17 cellular contexts compared by ENCODE assay signal in the genomic region with DNA sequence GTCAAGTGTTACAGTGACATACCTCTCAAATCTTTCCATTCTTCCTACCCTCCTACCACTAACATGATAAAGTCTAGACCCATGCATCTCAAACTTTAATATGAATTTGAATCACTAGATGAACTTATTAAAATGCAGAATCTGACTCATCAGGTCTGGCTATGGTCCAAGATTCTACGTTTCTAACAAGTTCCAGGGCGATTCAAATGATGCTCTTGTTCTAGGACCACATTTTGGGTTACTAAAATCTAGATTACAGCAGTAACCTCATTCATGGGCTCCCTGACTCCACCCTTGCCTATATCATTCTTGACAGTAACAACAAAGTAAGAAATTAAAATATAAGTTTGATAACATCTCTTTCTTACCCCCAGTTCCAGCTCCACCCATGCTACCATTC.
"Had no signal": no experiment of that assay in that cellular context is flagged by ENCODE, and none has a peak within 500 bp of the region (broad histone marks: within the 10 kb centered on the region; RNA-seq: fewer than 3 reads in every experiment).

No MANE protein-coding gene starts in this region.

- H3K27ac ChIP-seq: dorsolateral prefrontal cortex, esophagus muscularis mucosa, gastrocnemius medialis, heart right ventricle, left ventricle myocardium inferior, psoas muscle, suprapubic skin had no signal

- H3K27me3 Mint-ChIP-seq: type B pancreatic cell had no signal

- H3K4me1 ChIP-seq: esophagus muscularis mucosa, gastrocnemius medialis, heart right ventricle, left ventricle myocardium inferior, psoas muscle, suprapubic skin had no signal

- H3K4me3 ChIP-seq: dorsolateral prefrontal cortex, esophagus muscularis mucosa, gastrocnemius medialis, heart right ventricle, left ventricle myocardium inferior, psoas muscle, suprapubic skin had no signal

- DNase-seq: activated CD4-positive, alpha-beta T cell treated with anti-CD3 and anti-CD28 coated beads, Interleukin-2, amount 50 U/mL, for 4 hours; activated gamma-delta T cell treated with Interleukin-2 at 50 U/mL for 16 hours; activated T-cell treated with anti-CD3 and anti-CD28 coated beads, Interleukin-2, amount 50 U/mL, for 1 hour; cerebellar nuclear complex; dorsolateral prefrontal cortex; gastrocnemius medialis; heart right ventricle; left ventricle myocardium inferior; mesendoderm; nephron progenitor cell; psoas muscle; stimulated activated CD4-positive, alpha-beta T cell treated with anti-CD3 and anti-CD28 coated beads, Interleukin-2, amount 100 ng/mL, for 24 hours; stimulated activated naive CD4-positive, alpha-beta T cell had no signal

- H3K4me3 Mint-ChIP-seq: nephron progenitor cell, type B pancreatic cell had no signal

- H3K36me3 ChIP-seq: esophagus muscularis mucosa, gastrocnemius medialis, heart right ventricle, left ventricle myocardium inferior, suprapubic skin had no signal

- H3K9me3 ChIP-seq: esophagus muscularis mucosa, gastrocnemius medialis, heart right ventricle, left ventricle myocardium inferior, psoas muscle, suprapubic skin had no signal

- H3K36me3 Mint-ChIP-seq: type B pancreatic cell had no signal

- H3K27me3 ChIP-seq: dorsolateral prefrontal cortex, esophagus muscularis mucosa, gastrocnemius medialis, heart right ventricle, suprapubic skin had no signal

- H3K9me3 Mint-ChIP-seq: nephron progenitor cell, type B pancreatic cell had no signal

- ATAC-seq: gastrocnemius medialis, heart right ventricle, psoas muscle, sciatic nerve had no signal

- H3K27ac Mint-ChIP-seq: nephron progenitor cell, type B pancreatic cell had no signal
